24 cellular contexts compared by ENCODE assay signal in the genomic region with DNA sequence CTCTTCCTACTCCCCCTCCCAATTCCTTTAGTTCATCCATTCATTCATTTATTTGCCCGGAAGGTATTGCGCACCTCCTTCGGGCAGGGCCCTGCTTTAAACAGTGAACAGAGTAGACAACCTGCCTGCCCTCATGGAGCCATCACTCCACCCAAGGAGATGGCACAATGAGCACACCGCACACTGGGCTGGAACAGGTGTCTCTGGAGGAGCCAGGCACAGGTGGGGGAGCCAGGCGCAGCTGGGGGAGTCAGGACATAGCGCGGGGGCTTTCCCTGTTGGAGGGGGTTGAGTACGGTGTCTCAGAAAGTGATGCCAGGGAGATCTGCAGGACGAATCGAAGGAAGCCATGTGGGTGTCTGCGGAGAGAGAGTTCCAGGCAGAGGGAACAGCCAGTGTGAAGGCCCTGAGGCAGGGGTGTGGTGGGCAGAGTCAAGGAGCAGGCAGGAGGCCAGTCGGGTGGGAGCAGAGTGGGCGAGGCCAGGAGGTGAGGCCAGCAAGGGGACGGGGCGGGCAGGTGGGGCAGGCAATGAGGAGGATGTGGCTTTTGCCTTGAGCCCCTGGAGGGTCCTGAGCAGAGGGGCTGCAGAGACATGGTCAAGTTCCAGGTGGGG. TPM values are rescaled to one million over a fixed set of nuclear protein-coding genes. Genes with fewer than 3 reads are reported as not detected.
DNase-seq lines count a peak whose midpoint lies in the region; ATAC-seq, FAIRE-seq and TF ChIP-seq lines count a peak whose summit lies in the region.
"Had no signal": no experiment of that assay in that cellular context is flagged by ENCODE, and none has a peak within 500 bp of the region (broad histone marks: within the 10 kb centered on the region; RNA-seq: fewer than 3 reads in every experiment).

No MANE protein-coding gene starts in this region.

- H3K27ac Mint-ChIP-seq in chondrocyte (ENCODE audit: unreplicated experiment): peak overlapping the region; percentile 89
- H3K27ac Mint-ChIP-seq in activated CD4-positive, alpha-beta T cell treated with anti-CD3 and anti-CD28 coated beads, Interleukin-2, amount 10 ng/mL, durations not matched to agents 7 days and 5 days: no peak overlapping the region
- H3K27ac Mint-ChIP-seq: activated B cell treated with CpG ODN at 0.5 μM for 24 hours; activated CD4-positive, alpha-beta memory T cell treated with anti-CD3 and anti-CD28 coated beads, Interleukin-2, amount 10 ng/mL, durations not matched to agents 7 days and 5 days; T-helper 2 cell treated with Interferon-gamma antibody and Interleukin-4, amounts not matched to agents 5 μg/mL and 100 μg/mL, for 36 hours had no signal

- H3K4me3 Mint-ChIP-seq in chondrocyte (ENCODE audit: unreplicated experiment): no peak overlapping the region
- no peak overlapping the region for H3K4me3 Mint-ChIP-seq in activated CD4-positive, alpha-beta T cell treated with anti-CD3 and anti-CD28 coated beads, Interleukin-2, amount 10 ng/mL, durations not matched to agents 7 days and 5 days
- H3K4me3 Mint-ChIP-seq: activated B cell treated with CpG ODN at 0.5 μM for 24 hours; activated CD4-positive, alpha-beta memory T cell treated with anti-CD3 and anti-CD28 coated beads, Interleukin-2, amount 10 ng/mL, durations not matched to agents 7 days and 5 days; brain; neural crest cell; T-helper 2 cell treated with Interferon-gamma antibody and Interleukin-4, amounts not matched to agents 5 μg/mL and 100 μg/mL, for 36 hours had no signal

- FAIRE-seq in HTR-8/SVneo (lab: Jason Lieb, UNC): peak; percentile 79
- FAIRE-seq: frontal cortex, GM19239 had no signal

- no peak for TF ChIP-seq CTCF in chondrocyte (IDR thresholded peaks at IDR 0.05)
- TF ChIP-seq CTCF in colonic mucosa (IDR thresholded peaks at IDR 0.05): no peak

- no peaks in the 10 kb centered on the region for H3K27me3 Mint-ChIP-seq in chondrocyte (ENCODE audit: low read depth)
- H3K27me3 Mint-ChIP-seq in activated CD4-positive, alpha-beta T cell treated with anti-CD3 and anti-CD28 coated beads, Interleukin-2, amount 10 ng/mL, durations not matched to agents 7 days and 5 days: no peaks in the 10 kb centered on the region
- H3K27me3 Mint-ChIP-seq: activated B cell treated with CpG ODN at 0.5 μM for 24 hours had no signal

- peaks cover 70% of the 10 kb centered on the region for H3K4me1 Mint-ChIP-seq in chondrocyte (ENCODE audit: low read depth)
- H3K4me1 Mint-ChIP-seq in activated CD4-positive, alpha-beta T cell treated with anti-CD3 and anti-CD28 coated beads, Interleukin-2, amount 10 ng/mL, durations not matched to agents 7 days and 5 days: no peaks in the 10 kb centered on the region
- H3K4me1 Mint-ChIP-seq: activated B cell treated with CpG ODN at 0.5 μM for 24 hours; activated CD4-positive, alpha-beta memory T cell treated with anti-CD3 and anti-CD28 coated beads, Interleukin-2, amount 10 ng/mL, durations not matched to agents 7 days and 5 days had no signal

- no peaks in the 10 kb centered on the region for H3K27me3 ChIP-seq in colonic mucosa
- H3K27me3 ChIP-seq: BE2C had no signal

- peaks cover 43% of the 10 kb centered on the region for H3K4me1 ChIP-seq in mesodermal cell (ENCODE audit: control insufficient read depth, insufficient read depth, low read length, poor library complexity, severe bottlenecking)
- H3K4me1 ChIP-seq in colonic mucosa: peaks cover 3% of the 10 kb centered on the region
- H3K4me1 ChIP-seq: HAP-1 had no signal

- H3K27ac ChIP-seq in mesodermal cell (ENCODE audit: low read depth, low read length, severe bottlenecking) (peak overlapping the region; percentile 75), colonic mucosa (no peak overlapping the region)
- H3K27ac ChIP-seq: epithelial cell of prostate, HL-60 had no signal

- H3K36me3 Mint-ChIP-seq in chondrocyte (ENCODE audit: low read depth): peaks cover 2% of the 10 kb centered on the region
- H3K36me3 Mint-ChIP-seq in activated CD4-positive, alpha-beta T cell treated with anti-CD3 and anti-CD28 coated beads, Interleukin-2, amount 10 ng/mL, durations not matched to agents 7 days and 5 days (ENCODE audit: low read depth): no peaks in the 10 kb centered on the region
- H3K36me3 Mint-ChIP-seq: brain had no signal

- ATAC-seq in GM18858 (IDR thresholded peaks at IDR 0.05; ENCODE audit: unreplicated experiment): no peak

- no peaks in the 10 kb centered on the region for H3K36me3 ChIP-seq in mesodermal cell (ENCODE audit: control insufficient read depth, insufficient read depth, low read length)
- no peaks in the 10 kb centered on the region for H3K36me3 ChIP-seq in colonic mucosa
- H3K36me3 ChIP-seq: BE2C, HAP-1 had no signal

- 92 to 94% methylated on average over 14 of the region's 15 CpGs for WGBS in mesodermal cell (ENCODE audit: insufficient coverage in 2 of 2), 2 experiments

- intact Hi-C loops in colonic mucosa (cut with DNase I): no loop called here

- CTCF ChIA-PET in activated CD4-positive, alpha-beta T cell treated with anti-CD3 and anti-CD28 coated beads, Interleukin-2, amount 10 ng/mL, durations not matched to agents 7 days and 5 days (lab: Charles Lee): interaction anchor here (1.6 kb wide), 1 partner anchor 9 kb away, joined by 3 read pairs; no protein-coding TSS in a partner anchor

- no peak overlapping the region for H3K4me3 ChIP-seq in mesodermal cell (ENCODE audit: extremely low read depth, insufficient read depth, low read length, poor library complexity, severe bottlenecking)
- no peak overlapping the region for H3K4me3 ChIP-seq in colonic mucosa
- H3K4me3 ChIP-seq: HAP-1 had no signal

- POLR2A ChIA-PET in activated CD4-positive, alpha-beta T cell treated with anti-CD3 and anti-CD28 coated beads, Interleukin-2, amount 10 ng/mL, durations not matched to agents 7 days and 5 days (lab: Charles Lee): no interaction called here

- peaks cover 3% of the 10 kb centered on the region for H3K9me3 Mint-ChIP-seq in chondrocyte (ENCODE audit: low read depth)
- H3K9me3 Mint-ChIP-seq in activated CD4-positive, alpha-beta T cell treated with anti-CD3 and anti-CD28 coated beads, Interleukin-2, amount 10 ng/mL, durations not matched to agents 7 days and 5 days: no peaks in the 10 kb centered on the region
- H3K9me3 Mint-ChIP-seq: activated B cell treated with CpG ODN at 0.5 μM for 24 hours; activated CD4-positive, alpha-beta memory T cell treated with anti-CD3 and anti-CD28 coated beads, Interleukin-2, amount 10 ng/mL, durations not matched to agents 7 days and 5 days; neural crest cell; T-helper 2 cell treated with Interferon-gamma antibody and Interleukin-4, amounts not matched to agents 5 μg/mL and 100 μg/mL, for 36 hours had no signal

- H3K9ac ChIP-seq in colonic mucosa (ENCODE audit: low read depth in 2 of 2, low read length in 2 of 2): no peak overlapping the region

- no peaks in the 10 kb centered on the region for H3K9me3 ChIP-seq in mesodermal cell (ENCODE audit: control insufficient read depth, low read length)
- H3K9me3 ChIP-seq in colonic mucosa: no peaks in the 10 kb centered on the region
- H3K9me3 ChIP-seq: BE2C, HAP-1 had no signal

- DNase-seq in HTR-8/SVneo (ENCODE audit: insufficient read length, low spot score) (no peak), chondrocyte (ENCODE audit: low spot score) (no peak), colonic mucosa (no peak)
- no peak for DNase-seq in activated CD4-positive, alpha-beta T cell treated with anti-CD3 and anti-CD28 coated beads, Interleukin-2, amount 10 ng/mL, durations not matched to agents 7 days and 5 days
- DNase-seq in activated CD8-positive, alpha-beta memory T cell treated with anti-CD3 and anti-CD28 coated beads, Interleukin-2, amount 50 U/mL, for 48 hours: no peak
- DNase-seq: activated B cell treated with CpG ODN at 0.5 μM for 24 hours; activated CD4-positive, alpha-beta memory T cell treated with anti-CD3 and anti-CD28 coated beads, Interleukin-2, amount 10 ng/mL, durations not matched to agents 7 days and 5 days; activated naive CD4-positive, alpha-beta T cell treated with anti-CD3 and anti-CD28 coated beads, Interleukin-2, amount 50 U/mL, for 16 hours; activated T-cell treated with anti-CD3 and anti-CD28 coated beads, Interleukin-2, amount 50 U/mL, for 48 hours; BE2C; midbrain; NCI-H1694; NCI-H82; stimulated activated CD4-positive, alpha-beta T cell treated with anti-CD3 and anti-CD28 coated beads, Interleukin-12 subunit alpha, Interleukin-12 subunit beta, amount 100 ng/mL, for 4 hours had no signal

RNA-seq across cellular contexts. Expression of gene SNAI1, which starts 46.4 kb away (rescaled TPM):
- total RNA-seq in chondrocyte: 4.9 to 15.1 TPM (median 6.1 TPM) in 3 replicates
- 62.2 TPM for polyA plus RNA-seq in mesodermal cell (2013, experiment 1 of 2)
- polyA plus RNA-seq in mesodermal cell (2013, experiment 2 of 2): 48.4 TPM
- under 1 TPM in 1 of 2 experiments, not detected in 1; 0.15 TPM for total RNA-seq in activated CD4-positive, alpha-beta T cell treated with anti-CD3 and anti-CD28 coated beads, Interleukin-2, amount 10 ng/mL, durations not matched to agents 7 days and 5 days
- 1 to 10 TPM in 1 of 2 donors, under 1 TPM in 1; 0.59 to 4.5 TPM for total RNA-seq in colonic mucosa
- total RNA-seq: frontal cortex had no signal
